ENCODE assay signal across 29 cellular contexts in genomic region chr14:53187921-53188463, GRCh38.
"Had no signal": no experiment of that assay in that cellular context is flagged by ENCODE, and none has a peak within 500 bp of the region (broad histone marks: within the 10 kb centered on the region; RNA-seq: fewer than 3 reads in every experiment).

No MANE protein-coding gene starts in this region.

- H3K27ac Mint-ChIP-seq: activated CD4-positive, alpha-beta memory T cell treated with anti-CD3 and anti-CD28 coated beads, Interleukin-2, amount 10 ng/mL, durations not matched to agents 7 days and 5 days; activated CD4-positive, alpha-beta T cell treated with anti-CD3 and anti-CD28 coated beads, Interleukin-2, amount 10 ng/mL, durations not matched to agents 7 days and 5 days; activated naive CD4-positive, alpha-beta T cell treated with anti-CD3 and anti-CD28 coated beads, Interleukin-2, amount 50 U/mL, for 24 hours; activated naive CD8-positive, alpha-beta T cell treated with anti-CD3 and anti-CD28 coated beads, Interleukin-2, amount 50 U/mL, for 24 hours; activated T-cell treated with anti-CD3 and anti-CD28 coated beads, Interleukin-2, amount 50 U/mL, for 24 hours; dendritic cell treated with granulocyte-macrophage colony-stimulating factor and Interleukin-4, amounts not matched to agents 40 ng/mL and 50 ng/mL, for 4 days; endodermal cell; mesothelial cell of epicardium; naive thymus-derived CD8-positive, alpha-beta T cell; WTC11 had no signal

- H3K4me1 ChIP-seq: breast epithelium, esophagus squamous epithelium, gastrocnemius medialis, right lobe of liver had no signal

- FAIRE-seq: kidney, urothelium cell line had no signal

- H3K9me3 ChIP-seq: breast epithelium, esophagus squamous epithelium, gastrocnemius medialis, right lobe of liver, testis had no signal

- DNase-seq: activated CD4-positive, alpha-beta memory T cell treated with anti-CD3 and anti-CD28 coated beads, Interleukin-2, amount 10 ng/mL, durations not matched to agents 7 days and 5 days; activated CD4-positive, alpha-beta T cell treated with anti-CD3 and anti-CD28 coated beads for 1 hour; activated CD4-positive, alpha-beta T cell treated with anti-CD3 and anti-CD28 coated beads, Interleukin-2, amount 10 ng/mL, durations not matched to agents 7 days and 5 days; activated CD8-positive, alpha-beta memory T cell treated with anti-CD3 and anti-CD28 coated beads, Interleukin-2, amount 50 U/mL, for 48 hours; activated gamma-delta T cell; activated naive CD8-positive, alpha-beta T cell treated with anti-CD3 and anti-CD28 coated beads, Interleukin-2, amount 50 U/mL, for 24 hours; activated T-cell treated with anti-CD3 and anti-CD28 coated beads, Interleukin-2, amount 50 U/mL, for 24 hours; amygdala; endodermal cell; esophagus squamous epithelium; gastrocnemius medialis; kidney; left colon; naive thymus-derived CD8-positive, alpha-beta T cell; right lobe of liver; stimulated activated CD4-positive, alpha-beta T cell treated with anti-CD3 and anti-CD28 coated beads, Interleukin-12 subunit alpha, Interleukin-12 subunit beta, amount 100 ng/mL, for 4 hours; stimulated activated CD4-positive, alpha-beta T cell treated with anti-CD3 and anti-CD28 coated beads, Interleukin-4, amount 100 ng/mL, for 1 hour; stimulated activated naive CD8-positive, alpha-beta T cell treated with anti-CD3 and anti-CD28 coated beads, Interleukin-15, Interleukin-2, amounts not matched to agents 100 U/mL and 50 U/mL, for 24 hours; T-helper 2 cell; testis had no signal

- H3K4me3 ChIP-seq: breast epithelium, esophagus squamous epithelium, gastrocnemius medialis, hepatocyte, right lobe of liver, skin epidermis, testis had no signal

- H2AFZ ChIP-seq: hepatocyte had no signal

- ATAC-seq: activated naive CD8-positive, alpha-beta T cell treated with anti-CD3 and anti-CD28 coated beads, Interleukin-2, amount 50 U/mL, for 24 hours; gastrocnemius medialis; left colon; naive thymus-derived CD8-positive, alpha-beta T cell; right lobe of liver; stimulated activated naive CD8-positive, alpha-beta T cell treated with anti-CD3 and anti-CD28 coated beads, Interleukin-15, Interleukin-2, amounts not matched to agents 100 U/mL and 50 U/mL, for 24 hours; WTC11 had no signal

- H3K27ac ChIP-seq: breast epithelium, esophagus squamous epithelium, gastrocnemius medialis, hepatocyte, right lobe of liver, skin epidermis, testis had no signal

- H3K79me2 ChIP-seq: hepatocyte had no signal

- H3K27me3 Mint-ChIP-seq: activated CD4-positive, alpha-beta memory T cell treated with anti-CD3 and anti-CD28 coated beads, Interleukin-2, amount 10 ng/mL, durations not matched to agents 7 days and 5 days; activated CD4-positive, alpha-beta T cell treated with anti-CD3 and anti-CD28 coated beads, Interleukin-2, amount 10 ng/mL, durations not matched to agents 7 days and 5 days; activated naive CD4-positive, alpha-beta T cell treated with anti-CD3 and anti-CD28 coated beads, Interleukin-2, amount 50 U/mL, for 24 hours; central memory CD8-positive, alpha-beta T cell; dendritic cell treated with granulocyte-macrophage colony-stimulating factor and Interleukin-4, amounts not matched to agents 40 ng/mL and 50 ng/mL, for 4 days; naive thymus-derived CD8-positive, alpha-beta T cell had no signal

- H3K4me3 Mint-ChIP-seq: activated CD4-positive, alpha-beta memory T cell treated with anti-CD3 and anti-CD28 coated beads, Interleukin-2, amount 10 ng/mL, durations not matched to agents 7 days and 5 days; activated CD4-positive, alpha-beta T cell treated with anti-CD3 and anti-CD28 coated beads, Interleukin-2, amount 10 ng/mL, durations not matched to agents 7 days and 5 days; activated naive CD4-positive, alpha-beta T cell treated with anti-CD3 and anti-CD28 coated beads, Interleukin-2, amount 50 U/mL, for 24 hours; activated naive CD8-positive, alpha-beta T cell treated with anti-CD3 and anti-CD28 coated beads, Interleukin-2, amount 50 U/mL, for 24 hours; activated T-cell treated with anti-CD3 and anti-CD28 coated beads, Interleukin-2, amount 50 U/mL, for 24 hours; central memory CD8-positive, alpha-beta T cell; dendritic cell treated with granulocyte-macrophage colony-stimulating factor and Interleukin-4, amounts not matched to agents 40 ng/mL and 50 ng/mL, for 4 days; endodermal cell; mesothelial cell of epicardium; naive thymus-derived CD8-positive, alpha-beta T cell; WTC11 had no signal

- H3K27me3 ChIP-seq: breast epithelium, esophagus squamous epithelium, gastrocnemius medialis, hepatocyte, right lobe of liver, testis had no signal

- H3K36me3 Mint-ChIP-seq: activated naive CD4-positive, alpha-beta T cell treated with anti-CD3 and anti-CD28 coated beads, Interleukin-2, amount 50 U/mL, for 24 hours; mesothelial cell of epicardium; WTC11 had no signal

- H3K4me2 ChIP-seq: hepatocyte had no signal

- H3K9me3 Mint-ChIP-seq: activated CD4-positive, alpha-beta memory T cell treated with anti-CD3 and anti-CD28 coated beads, Interleukin-2, amount 10 ng/mL, durations not matched to agents 7 days and 5 days; activated naive CD4-positive, alpha-beta T cell treated with anti-CD3 and anti-CD28 coated beads, Interleukin-2, amount 50 U/mL, for 24 hours; activated naive CD8-positive, alpha-beta T cell treated with anti-CD3 and anti-CD28 coated beads, Interleukin-2, amount 50 U/mL, for 24 hours; activated T-cell treated with anti-CD3 and anti-CD28 coated beads, Interleukin-2, amount 50 U/mL, for 24 hours; central memory CD8-positive, alpha-beta T cell; dendritic cell treated with granulocyte-macrophage colony-stimulating factor and Interleukin-4, amounts not matched to agents 40 ng/mL and 50 ng/mL, for 4 days; endodermal cell; mesothelial cell of epicardium; naive thymus-derived CD8-positive, alpha-beta T cell; WTC11 had no signal

- H3K36me3 ChIP-seq: breast epithelium, esophagus squamous epithelium, gastrocnemius medialis, right lobe of liver had no signal

- H3K4me1 Mint-ChIP-seq: central memory CD8-positive, alpha-beta T cell; naive thymus-derived CD8-positive, alpha-beta T cell had no signal
